1 cellular context compared by ENCODE assay signal in the genomic region with DNA sequence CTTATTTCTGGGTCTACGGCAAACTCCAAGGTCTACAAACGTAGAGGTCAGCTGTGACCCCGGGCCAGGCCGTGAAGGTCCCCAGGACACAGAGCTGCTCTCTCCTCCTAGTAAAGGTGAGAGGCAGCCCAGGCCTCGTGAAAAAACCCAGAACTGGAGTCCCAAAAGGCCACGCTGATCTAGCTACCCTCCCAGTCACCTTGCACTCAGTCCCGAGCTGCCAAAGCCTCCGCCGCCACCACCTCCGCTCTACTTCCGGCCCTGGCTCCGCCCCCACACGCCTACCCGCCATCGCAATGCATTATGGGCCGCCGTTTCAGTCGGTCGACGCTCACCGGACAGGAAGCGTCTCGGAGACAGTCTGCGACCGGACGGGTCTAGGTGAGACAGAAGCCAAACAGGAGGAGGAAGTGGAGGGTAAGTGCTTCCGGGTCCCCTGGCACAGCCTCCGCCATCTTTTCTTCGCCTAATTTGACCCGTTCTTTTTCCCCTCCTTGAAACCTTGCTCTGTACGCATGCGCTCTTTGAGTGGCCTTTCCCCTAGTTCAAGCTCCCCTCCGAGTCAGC.
A peak's percentile ranks its signal among the peaks of the same experiment; 100 is the strongest.
TF ChIP-seq lines count a peak whose summit lies in the region.

A gene with protein sequence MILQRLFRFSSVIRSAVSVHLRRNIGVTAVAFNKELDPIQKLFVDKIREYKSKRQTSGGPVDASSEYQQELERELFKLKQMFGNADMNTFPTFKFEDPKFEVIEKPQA (minus strand): TSS at position 251 of the 567 bp plus-strand sequence. CDS start 5,110 bp downstream, outside the sequence.
A gene (plus strand): TSS at position 319 of the 567 bp plus-strand sequence. CDS start 6,627 bp downstream, outside the sequence.

TF ChIP-seq in HepG2, 621 proteins besides CTCF, POLR2A, EP300 and RAD21 (continued from another document and continues in another):
- TF ChIP-seq, protein P1, sequence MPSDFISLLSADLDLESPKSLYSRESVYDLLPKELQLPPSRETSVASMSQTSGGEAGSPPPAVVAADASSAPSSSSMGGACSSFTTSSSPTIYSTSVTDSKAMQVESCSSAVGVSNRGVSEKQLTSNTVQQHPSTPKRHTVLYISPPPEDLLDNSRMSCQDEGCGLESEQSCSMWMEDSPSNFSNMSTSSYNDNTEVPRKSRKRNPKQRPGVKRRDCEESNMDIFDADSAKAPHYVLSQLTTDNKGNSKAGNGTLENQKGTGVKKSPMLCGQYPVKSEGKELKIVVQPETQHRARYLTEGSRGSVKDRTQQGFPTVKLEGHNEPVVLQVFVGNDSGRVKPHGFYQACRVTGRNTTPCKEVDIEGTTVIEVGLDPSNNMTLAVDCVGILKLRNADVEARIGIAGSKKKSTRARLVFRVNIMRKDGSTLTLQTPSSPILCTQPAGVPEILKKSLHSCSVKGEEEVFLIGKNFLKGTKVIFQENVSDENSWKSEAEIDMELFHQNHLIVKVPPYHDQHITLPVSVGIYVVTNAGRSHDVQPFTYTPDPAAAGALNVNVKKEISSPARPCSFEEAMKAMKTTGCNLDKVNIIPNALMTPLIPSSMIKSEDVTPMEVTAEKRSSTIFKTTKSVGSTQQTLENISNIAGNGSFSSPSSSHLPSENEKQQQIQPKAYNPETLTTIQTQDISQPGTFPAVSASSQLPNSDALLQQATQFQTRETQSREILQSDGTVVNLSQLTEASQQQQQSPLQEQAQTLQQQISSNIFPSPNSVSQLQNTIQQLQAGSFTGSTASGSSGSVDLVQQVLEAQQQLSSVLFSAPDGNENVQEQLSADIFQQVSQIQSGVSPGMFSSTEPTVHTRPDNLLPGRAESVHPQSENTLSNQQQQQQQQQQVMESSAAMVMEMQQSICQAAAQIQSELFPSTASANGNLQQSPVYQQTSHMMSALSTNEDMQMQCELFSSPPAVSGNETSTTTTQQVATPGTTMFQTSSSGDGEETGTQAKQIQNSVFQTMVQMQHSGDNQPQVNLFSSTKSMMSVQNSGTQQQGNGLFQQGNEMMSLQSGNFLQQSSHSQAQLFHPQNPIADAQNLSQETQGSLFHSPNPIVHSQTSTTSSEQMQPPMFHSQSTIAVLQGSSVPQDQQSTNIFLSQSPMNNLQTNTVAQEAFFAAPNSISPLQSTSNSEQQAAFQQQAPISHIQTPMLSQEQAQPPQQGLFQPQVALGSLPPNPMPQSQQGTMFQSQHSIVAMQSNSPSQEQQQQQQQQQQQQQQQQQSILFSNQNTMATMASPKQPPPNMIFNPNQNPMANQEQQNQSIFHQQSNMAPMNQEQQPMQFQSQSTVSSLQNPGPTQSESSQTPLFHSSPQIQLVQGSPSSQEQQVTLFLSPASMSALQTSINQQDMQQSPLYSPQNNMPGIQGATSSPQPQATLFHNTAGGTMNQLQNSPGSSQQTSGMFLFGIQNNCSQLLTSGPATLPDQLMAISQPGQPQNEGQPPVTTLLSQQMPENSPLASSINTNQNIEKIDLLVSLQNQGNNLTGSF (CRISPR knock-in tag; IDR thresholded peaks at IDR 0.05), result no peak
- TF ChIP-seq, protein P2, sequence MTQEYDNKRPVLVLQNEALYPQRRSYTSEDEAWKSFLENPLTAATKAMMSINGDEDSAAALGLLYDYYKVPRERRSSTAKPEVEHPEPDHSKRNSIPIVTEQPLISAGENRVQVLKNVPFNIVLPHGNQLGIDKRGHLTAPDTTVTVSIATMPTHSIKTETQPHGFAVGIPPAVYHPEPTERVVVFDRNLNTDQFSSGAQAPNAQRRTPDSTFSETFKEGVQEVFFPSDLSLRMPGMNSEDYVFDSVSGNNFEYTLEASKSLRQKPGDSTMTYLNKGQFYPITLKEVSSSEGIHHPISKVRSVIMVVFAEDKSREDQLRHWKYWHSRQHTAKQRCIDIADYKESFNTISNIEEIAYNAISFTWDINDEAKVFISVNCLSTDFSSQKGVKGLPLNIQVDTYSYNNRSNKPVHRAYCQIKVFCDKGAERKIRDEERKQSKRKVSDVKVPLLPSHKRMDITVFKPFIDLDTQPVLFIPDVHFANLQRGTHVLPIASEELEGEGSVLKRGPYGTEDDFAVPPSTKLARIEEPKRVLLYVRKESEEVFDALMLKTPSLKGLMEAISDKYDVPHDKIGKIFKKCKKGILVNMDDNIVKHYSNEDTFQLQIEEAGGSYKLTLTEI (CRISPR knock-in tag; conservative IDR thresholded peaks at IDR 0.05), result no peak
- TF ChIP-seq REPIN1 (CRISPR knock-in tag; IDR thresholded peaks at IDR 0.05; ENCODE audit: borderline replicate concordance, low read depth) (no peak), MBD4 (IDR thresholded peaks at IDR 0.05; ENCODE audit: borderline replicate concordance, low read length) (no peak), ZNF10 (CRISPR knock-in tag; IDR thresholded peaks at IDR 0.05; ENCODE audit: borderline replicate concordance, low read depth) (no peak), YY1 (IDR thresholded peaks at IDR 0.05; ENCODE audit: insufficient read depth, insufficient replicate concordance, low read depth, low read length) (peak; percentile 94), RFX5 (IDR thresholded peaks at IDR 0.05; ENCODE audit: low read depth, low read length) (no peak; the same call in 1 of the 2 replicates), HMG20B (CRISPR knock-in tag; conservative IDR thresholded peaks at IDR 0.05) (no peak), NFATC3 (CRISPR knock-in tag; IDR thresholded peaks at IDR 0.05) (no peak), GLI4 (CRISPR knock-in tag; IDR thresholded peaks at IDR 0.05; ENCODE audit: borderline replicate concordance) (no peak), TARDBP (CRISPR knock-in tag; IDR thresholded peaks at IDR 0.05) (no peak), NR3C1 (CRISPR knock-in tag; IDR thresholded peaks at IDR 0.05) (no peak), GATA4 (IDR thresholded peaks at IDR 0.05; ENCODE audit: borderline replicate concordance, low read depth) (no peak), NFE2L2 (IDR thresholded peaks at IDR 0.05; ENCODE audit: low read length) (no peak), SCMH1 (CRISPR knock-in tag; IDR thresholded peaks at IDR 0.05; ENCODE audit: borderline replicate concordance) (no peak), ZBTB1 (CRISPR knock-in tag; IDR thresholded peaks at IDR 0.05; ENCODE audit: borderline replicate concordance) (no peak), TOPORS (CRISPR knock-in tag; IDR thresholded peaks at IDR 0.05) (no peak), ZNF724P (CRISPR knock-in tag; IDR thresholded peaks at IDR 0.05; ENCODE audit: borderline replicate concordance) (no peak; the same call in 1 of the 2 replicates), ZNF749 (CRISPR knock-in tag; IDR thresholded peaks at IDR 0.05; ENCODE audit: borderline replicate concordance) (no peak), ZKSCAN1 (IDR thresholded peaks at IDR 0.05; ENCODE audit: low read length) (no peak)
- TF ChIP-seq, protein P3, sequence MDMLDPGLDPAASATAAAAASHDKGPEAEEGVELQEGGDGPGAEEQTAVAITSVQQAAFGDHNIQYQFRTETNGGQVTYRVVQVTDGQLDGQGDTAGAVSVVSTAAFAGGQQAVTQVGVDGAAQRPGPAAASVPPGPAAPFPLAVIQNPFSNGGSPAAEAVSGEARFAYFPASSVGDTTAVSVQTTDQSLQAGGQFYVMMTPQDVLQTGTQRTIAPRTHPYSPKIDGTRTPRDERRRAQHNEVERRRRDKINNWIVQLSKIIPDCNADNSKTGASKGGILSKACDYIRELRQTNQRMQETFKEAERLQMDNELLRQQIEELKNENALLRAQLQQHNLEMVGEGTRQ (IDR thresholded peaks at IDR 0.05; ENCODE audit: low read depth, low read length), result no peak
- TF ChIP-seq, protein P3 (CRISPR knock-in tag; IDR thresholded peaks at IDR 0.05; ENCODE audit: borderline replicate concordance), result peak; percentile 53; the same call in 1 of the 2 replicates
- TF ChIP-seq, protein P4, sequence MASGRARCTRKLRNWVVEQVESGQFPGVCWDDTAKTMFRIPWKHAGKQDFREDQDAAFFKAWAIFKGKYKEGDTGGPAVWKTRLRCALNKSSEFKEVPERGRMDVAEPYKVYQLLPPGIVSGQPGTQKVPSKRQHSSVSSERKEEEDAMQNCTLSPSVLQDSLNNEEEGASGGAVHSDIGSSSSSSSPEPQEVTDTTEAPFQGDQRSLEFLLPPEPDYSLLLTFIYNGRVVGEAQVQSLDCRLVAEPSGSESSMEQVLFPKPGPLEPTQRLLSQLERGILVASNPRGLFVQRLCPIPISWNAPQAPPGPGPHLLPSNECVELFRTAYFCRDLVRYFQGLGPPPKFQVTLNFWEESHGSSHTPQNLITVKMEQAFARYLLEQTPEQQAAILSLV (CRISPR knock-in tag; IDR thresholded peaks at IDR 0.05; ENCODE audit: borderline replicate concordance), result no peak; the same call in 1 of the 2 replicates
- TF ChIP-seq, protein P5, sequence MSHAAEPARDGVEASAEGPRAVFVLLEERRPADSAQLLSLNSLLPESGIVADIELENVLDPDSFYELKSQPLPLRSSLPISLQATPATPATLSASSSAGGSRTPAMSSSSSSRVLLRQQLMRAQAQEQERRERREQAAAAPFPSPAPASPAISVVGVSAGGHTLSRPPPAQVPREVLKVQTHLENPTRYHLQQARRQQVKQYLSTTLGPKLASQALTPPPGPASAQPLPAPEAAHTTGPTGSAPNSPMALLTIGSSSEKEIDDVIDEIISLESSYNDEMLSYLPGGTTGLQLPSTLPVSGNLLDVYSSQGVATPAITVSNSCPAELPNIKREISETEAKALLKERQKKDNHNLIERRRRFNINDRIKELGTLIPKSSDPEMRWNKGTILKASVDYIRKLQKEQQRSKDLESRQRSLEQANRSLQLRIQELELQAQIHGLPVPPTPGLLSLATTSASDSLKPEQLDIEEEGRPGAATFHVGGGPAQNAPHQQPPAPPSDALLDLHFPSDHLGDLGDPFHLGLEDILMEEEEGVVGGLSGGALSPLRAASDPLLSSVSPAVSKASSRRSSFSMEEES (CRISPR knock-in tag; IDR thresholded peaks at IDR 0.05), result no peak
- TF ChIP-seq, protein P6, sequence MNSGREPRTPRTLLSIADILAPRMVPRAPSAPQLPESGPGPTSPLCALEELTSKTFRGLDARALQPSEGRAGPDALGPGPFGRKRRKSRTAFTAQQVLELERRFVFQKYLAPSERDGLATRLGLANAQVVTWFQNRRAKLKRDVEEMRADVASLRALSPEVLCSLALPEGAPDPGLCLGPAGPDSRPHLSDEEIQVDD (CRISPR knock-in tag; IDR thresholded peaks at IDR 0.05; ENCODE audit: borderline replicate concordance), result no peak
- TF ChIP-seq, protein P7, sequence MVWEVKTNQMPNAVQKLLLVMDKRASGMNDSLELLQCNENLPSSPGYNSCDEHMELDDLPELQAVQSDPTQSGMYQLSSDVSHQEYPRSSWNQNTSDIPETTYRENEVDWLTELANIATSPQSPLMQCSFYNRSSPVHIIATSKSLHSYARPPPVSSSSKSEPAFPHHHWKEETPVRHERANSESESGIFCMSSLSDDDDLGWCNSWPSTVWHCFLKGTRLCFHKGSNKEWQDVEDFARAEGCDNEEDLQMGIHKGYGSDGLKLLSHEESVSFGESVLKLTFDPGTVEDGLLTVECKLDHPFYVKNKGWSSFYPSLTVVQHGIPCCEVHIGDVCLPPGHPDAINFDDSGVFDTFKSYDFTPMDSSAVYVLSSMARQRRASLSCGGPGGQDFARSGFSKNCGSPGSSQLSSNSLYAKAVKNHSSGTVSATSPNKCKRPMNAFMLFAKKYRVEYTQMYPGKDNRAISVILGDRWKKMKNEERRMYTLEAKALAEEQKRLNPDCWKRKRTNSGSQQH (CRISPR knock-in tag; IDR thresholded peaks at IDR 0.05; ENCODE audit: low read depth), result no peak; the same call in 1 of the 2 replicates
- TF ChIP-seq, protein P8, sequence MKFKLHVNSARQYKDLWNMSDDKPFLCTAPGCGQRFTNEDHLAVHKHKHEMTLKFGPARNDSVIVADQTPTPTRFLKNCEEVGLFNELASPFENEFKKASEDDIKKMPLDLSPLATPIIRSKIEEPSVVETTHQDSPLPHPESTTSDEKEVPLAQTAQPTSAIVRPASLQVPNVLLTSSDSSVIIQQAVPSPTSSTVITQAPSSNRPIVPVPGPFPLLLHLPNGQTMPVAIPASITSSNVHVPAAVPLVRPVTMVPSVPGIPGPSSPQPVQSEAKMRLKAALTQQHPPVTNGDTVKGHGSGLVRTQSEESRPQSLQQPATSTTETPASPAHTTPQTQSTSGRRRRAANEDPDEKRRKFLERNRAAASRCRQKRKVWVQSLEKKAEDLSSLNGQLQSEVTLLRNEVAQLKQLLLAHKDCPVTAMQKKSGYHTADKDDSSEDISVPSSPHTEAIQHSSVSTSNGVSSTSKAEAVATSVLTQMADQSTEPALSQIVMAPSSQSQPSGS (CRISPR knock-in tag; IDR thresholded peaks at IDR 0.05), result peak; percentile 36; the same call in 1 of the 2 replicates
- TF ChIP-seq, protein P9, sequence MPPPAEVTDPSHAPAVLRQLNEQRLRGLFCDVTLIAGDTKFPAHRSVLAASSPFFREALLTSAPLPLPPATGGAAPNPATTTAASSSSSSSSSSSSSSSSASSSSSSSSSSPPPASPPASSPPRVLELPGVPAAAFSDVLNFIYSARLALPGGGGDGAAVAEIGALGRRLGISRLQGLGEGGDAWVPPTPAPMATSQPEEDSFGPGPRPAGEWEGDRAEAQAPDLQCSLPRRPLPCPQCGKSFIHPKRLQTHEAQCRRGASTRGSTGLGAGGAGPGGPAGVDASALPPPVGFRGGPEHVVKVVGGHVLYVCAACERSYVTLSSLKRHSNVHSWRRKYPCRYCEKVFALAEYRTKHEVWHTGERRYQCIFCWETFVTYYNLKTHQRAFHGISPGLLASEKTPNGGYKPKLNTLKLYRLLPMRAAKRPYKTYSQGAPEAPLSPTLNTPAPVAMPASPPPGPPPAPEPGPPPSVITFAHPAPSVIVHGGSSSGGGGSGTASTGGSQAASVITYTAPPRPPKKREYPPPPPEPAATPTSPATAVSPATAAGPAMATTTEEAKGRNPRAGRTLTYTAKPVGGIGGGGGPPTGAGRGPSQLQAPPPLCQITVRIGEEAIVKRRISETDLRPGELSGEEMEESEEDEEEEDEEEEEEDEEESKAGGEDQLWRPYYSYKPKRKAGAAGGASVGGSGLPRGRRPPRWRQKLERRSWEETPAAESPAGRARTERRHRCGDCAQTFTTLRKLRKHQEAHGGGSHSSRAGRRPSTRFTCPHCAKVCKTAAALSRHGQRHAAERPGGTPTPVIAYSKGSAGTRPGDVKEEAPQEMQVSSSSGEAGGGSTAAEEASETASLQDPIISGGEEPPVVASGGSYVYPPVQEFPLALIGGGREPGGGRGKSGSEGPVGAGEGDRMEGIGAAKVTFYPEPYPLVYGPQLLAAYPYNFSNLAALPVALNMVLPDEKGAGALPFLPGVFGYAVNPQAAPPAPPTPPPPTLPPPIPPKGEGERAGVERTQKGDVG (CRISPR knock-in tag; IDR thresholded peaks at IDR 0.05; ENCODE audit: borderline replicate concordance), result no peak
- TF ChIP-seq, protein P10, sequence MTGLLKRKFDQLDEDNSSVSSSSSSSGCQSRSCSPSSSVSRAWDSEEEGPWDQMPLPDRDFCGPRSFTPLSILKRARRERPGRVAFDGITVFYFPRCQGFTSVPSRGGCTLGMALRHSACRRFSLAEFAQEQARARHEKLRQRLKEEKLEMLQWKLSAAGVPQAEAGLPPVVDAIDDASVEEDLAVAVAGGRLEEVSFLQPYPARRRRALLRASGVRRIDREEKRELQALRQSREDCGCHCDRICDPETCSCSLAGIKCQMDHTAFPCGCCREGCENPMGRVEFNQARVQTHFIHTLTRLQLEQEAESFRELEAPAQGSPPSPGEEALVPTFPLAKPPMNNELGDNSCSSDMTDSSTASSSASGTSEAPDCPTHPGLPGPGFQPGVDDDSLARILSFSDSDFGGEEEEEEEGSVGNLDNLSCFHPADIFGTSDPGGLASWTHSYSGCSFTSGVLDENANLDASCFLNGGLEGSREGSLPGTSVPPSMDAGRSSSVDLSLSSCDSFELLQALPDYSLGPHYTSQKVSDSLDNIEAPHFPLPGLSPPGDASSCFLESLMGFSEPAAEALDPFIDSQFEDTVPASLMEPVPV (CRISPR knock-in tag; IDR thresholded peaks at IDR 0.05), result 0 out of 2 replicates have a peak, but pooled peaks have one; percentile 7
